Comparison of ENCODE assay signal across 8 cellular contexts in the genomic region with DNA sequence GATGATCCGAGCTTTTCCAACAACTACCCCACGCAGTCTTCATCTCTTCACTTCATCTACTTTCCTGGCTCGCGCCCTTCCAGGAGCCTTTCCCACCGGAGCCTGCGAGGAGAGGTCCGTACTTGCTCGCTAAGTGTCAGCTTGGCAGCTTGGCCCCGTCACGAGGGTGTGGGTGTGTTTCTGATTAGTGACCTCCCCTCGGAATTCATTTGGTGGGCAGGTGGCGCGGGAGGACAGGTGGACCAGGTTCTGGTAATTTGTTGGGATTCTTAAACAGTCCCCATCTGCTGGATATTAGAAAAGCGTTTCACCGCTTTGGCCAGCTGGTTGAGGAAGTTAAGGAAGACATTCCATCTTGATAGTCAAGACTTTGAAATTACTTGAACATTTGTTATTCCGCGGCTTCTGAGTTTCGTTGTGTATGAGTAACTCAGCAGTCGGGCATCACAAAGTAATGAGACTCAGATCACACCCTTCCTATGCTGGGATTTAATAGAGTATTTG. TPM values are rescaled to one million over a fixed set of nuclear protein-coding genes. Genes with fewer than 3 reads are reported as not detected.
DNase-seq lines count a peak whose midpoint lies in the region; TF ChIP-seq lines count a peak whose summit lies in the region.

No MANE protein-coding gene starts in this region.

- H3K4me1 ChIP-seq in HEK293 (ENCODE audit: control insufficient read depth, insufficient read depth, low read length) (no peaks in the 10 kb centered on the region), endodermal cell (ENCODE audit: control insufficient read depth, insufficient read depth, low read length) (no peaks in the 10 kb centered on the region), mucosa of rectum (ENCODE audit: control insufficient read depth in 2 of 2, insufficient read depth in 2 of 2, low read length in 2 of 2) (peaks cover 10 to 14% of the 10 kb centered on the region in 2 donors)

- peaks cover 18% of the 10 kb centered on the region for H3K36me3 Mint-ChIP-seq in endodermal cell (ENCODE audit: low read depth)

- H3K4me3 ChIP-seq in GM12865 (ENCODE audit: low read depth, low read length) (peak overlapping the region; percentile 73), HEK293 (ENCODE audit: low read depth, low read length) (peak overlapping the region; percentile 83), endodermal cell (ENCODE audit: low read length) (peak overlapping the region; percentile 96), mucosa of rectum (ENCODE audit: low read length in 2 of 2) (peak overlapping the region; percentile 95 to 97)

- H3K4me3 Mint-ChIP-seq in endodermal cell: peak overlapping the region; percentile 93

- no peaks in the 10 kb centered on the region for H3K9me3 Mint-ChIP-seq in endodermal cell

- H3K27me3 ChIP-seq in endodermal cell (ENCODE audit: control insufficient read depth, insufficient read depth, low read length, poor library complexity, severe bottlenecking) (no peaks in the 10 kb centered on the region), mucosa of rectum (ENCODE audit: control insufficient read depth in 2 of 2, insufficient read depth in 2 of 2, low read length in 2 of 2) (no peaks in the 10 kb centered on the region)

- no peaks in the 10 kb centered on the region for H3K27me3 Mint-ChIP-seq in endodermal cell (ENCODE audit: insufficient read depth)

- TF ChIP-seq CTCF in GM12865 (IDR thresholded peaks at IDR 0.05; ENCODE audit: insufficient read depth, low read depth, low read length, missing control alignments) (no peak), HEK293 (tag by site-specific recombination; IDR thresholded peaks at IDR 0.05) (no peak), endodermal cell (conservative IDR thresholded peaks at IDR 0.05) (no peak)

- H3K9me3 ChIP-seq in HEK293 (ENCODE audit: control insufficient read depth, insufficient read depth, low read depth, low read length) (no peaks in the 10 kb centered on the region), endodermal cell (ENCODE audit: control insufficient read depth, low read length) (no peaks in the 10 kb centered on the region), mucosa of rectum (ENCODE audit: control insufficient read depth in 2 of 2, low read length in 2 of 2) (no peaks in the 10 kb centered on the region)

- peak overlapping the region; percentile 94 for H3K27ac Mint-ChIP-seq in endodermal cell

- peaks cover 29% of the 10 kb centered on the region for H3K4me1 Mint-ChIP-seq in endodermal cell

- 3 to 10% methylated on average over 4 to 19 of the region's 19 CpGs for WGBS in endodermal cell (ENCODE audit: insufficient coverage in 1 of 2, insufficient read length in 1 of 2), 2 experiments

- CTCF ChIA-PET in HEK293 (lab: Yijun Ruan, JAX): no interaction called here

- H3K9ac ChIP-seq in endodermal cell (ENCODE audit: extremely low read depth, low read length, poor library complexity, severe bottlenecking) (peak overlapping the region; percentile 83), mucosa of rectum (ENCODE audit: low read depth in 1 of 2, low read length in 2 of 2) (peak overlapping the region; percentile 92 to 97)

- POLR2A ChIA-PET in HEK293 (lab: Yijun Ruan, JAX): no interaction called here

- H3K27ac ChIP-seq in HEK293 (ENCODE audit: extremely low read depth, low read depth, low read length) (peak overlapping the region; percentile 70), endodermal cell (ENCODE audit: low read depth, low read length) (no peak overlapping the region), mucosa of rectum (ENCODE audit: low read depth in 2 of 2, low read length in 2 of 2) (peak overlapping the region; percentile 93 to 94)

- H3K36me3 ChIP-seq in HEK293 (ENCODE audit: control insufficient read depth in 2 of 2, insufficient read depth in 1 of 2, low read length in 2 of 2) (peaks cover 3 to 21% of the 10 kb centered on the region in 2 experiments), endodermal cell (ENCODE audit: control insufficient read depth, insufficient read depth, low read length) (peaks cover 37% of the 10 kb centered on the region), mucosa of rectum (ENCODE audit: control insufficient read depth in 2 of 2, insufficient read depth in 2 of 2, low read length in 2 of 2) (peaks cover 9 to 10% of the 10 kb centered on the region in 2 donors)

- DNase-seq in GM12865 (ENCODE audit: low read depth) (peak; percentile 67), NCI-H146 (lab: John Stamatoyannopoulos, UW) (peak; percentile 78), endodermal cell (no peak), KG1 (lab: John Stamatoyannopoulos, UW) (no peak)
- peak; percentile 59 to 67 for DNase-seq in activated CD4-positive, alpha-beta T cell treated with anti-CD3 and anti-CD28 coated beads, Interleukin-2, amount 50 U/mL, for 48 hours
- DNase-seq in stimulated activated CD8-positive, alpha-beta memory T cell treated with anti-CD3 and anti-CD28 coated beads, Interleukin-7, amount 100 ng/mL, for 4 hours (ENCODE audit: low read depth in 2 of 2): peak; percentile 31 to 40

TF ChIP-seq in HEK293, 187 proteins besides CTCF, POLR2A, EP300 and RAD21:
- TF ChIP-seq ZBTB20 (tag by site-specific recombination; IDR thresholded peaks at IDR 0.05): peak; percentile 1; the same call in 1 of the 2 replicates
- TF ChIP-seq, protein P1, sequence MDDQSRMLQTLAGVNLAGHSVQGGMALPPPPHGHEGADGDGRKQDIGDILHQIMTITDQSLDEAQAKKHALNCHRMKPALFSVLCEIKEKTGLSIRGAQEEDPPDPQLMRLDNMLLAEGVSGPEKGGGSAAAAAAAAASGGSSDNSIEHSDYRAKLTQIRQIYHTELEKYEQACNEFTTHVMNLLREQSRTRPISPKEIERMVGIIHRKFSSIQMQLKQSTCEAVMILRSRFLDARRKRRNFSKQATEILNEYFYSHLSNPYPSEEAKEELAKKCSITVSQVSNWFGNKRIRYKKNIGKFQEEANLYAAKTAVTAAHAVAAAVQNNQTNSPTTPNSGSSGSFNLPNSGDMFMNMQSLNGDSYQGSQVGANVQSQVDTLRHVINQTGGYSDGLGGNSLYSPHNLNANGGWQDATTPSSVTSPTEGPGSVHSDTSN (CRISPR knock-in tag; IDR thresholded peaks at IDR 0.05): no peak
- no peak for TF ChIP-seq ZNF843 (tag by site-specific recombination; IDR thresholded peaks at IDR 0.05)
- peak; percentile 52; the same call in 1 of the 2 replicates for TF ChIP-seq ZFHX2 (tag by site-specific recombination; conservative IDR thresholded peaks at IDR 0.05)
- peak; percentile 95; the same call in 1 of the 2 replicates for TF ChIP-seq MZF1 (tag by site-specific recombination; IDR thresholded peaks at IDR 0.05; ENCODE audit: borderline replicate concordance)
- peak; percentile 27 for TF ChIP-seq KLF10 (tag by site-specific recombination; IDR thresholded peaks at IDR 0.05)
TF ChIP-seq in HEK293: peak in this region for 4.

RNA-seq across cellular contexts. Expression of a gene that starts 0.5 kb away (rescaled TPM):
- total RNA-seq in endodermal cell: 10 to 100 TPM; 39.2 to 43.2 TPM
- 52.0 TPM for polyA plus RNA-seq in endodermal cell (2013, experiment 1 of 2)
- 50.9 TPM for polyA plus RNA-seq in endodermal cell (2013, experiment 2 of 2)

Comparison
In these comparisons a context has a peak if more than half of its experiments do, and no peak if none do; other contexts are left out.
1. DNase-seq: peak in GM12865 (single experiment), NCI-H146 (single experiment), activated CD4-positive, alpha-beta T cell treated with anti-CD3 and anti-CD28 coated beads, Interleukin-2, amount 50 U/mL, for 48 hours (2 of 2) and stimulated activated CD8-positive, alpha-beta memory T cell treated with anti-CD3 and anti-CD28 coated beads, Interleukin-7, amount 100 ng/mL, for 4 hours (2 of 2); none in endodermal cell (single experiment) and KG1 (single experiment).
2. Peak in every context shown above with its lines, with median percentiles within 50 percentile points of each other: H3K4me3 ChIP-seq.